ENCODE assay signal across 27 cellular contexts in the genomic region with DNA sequence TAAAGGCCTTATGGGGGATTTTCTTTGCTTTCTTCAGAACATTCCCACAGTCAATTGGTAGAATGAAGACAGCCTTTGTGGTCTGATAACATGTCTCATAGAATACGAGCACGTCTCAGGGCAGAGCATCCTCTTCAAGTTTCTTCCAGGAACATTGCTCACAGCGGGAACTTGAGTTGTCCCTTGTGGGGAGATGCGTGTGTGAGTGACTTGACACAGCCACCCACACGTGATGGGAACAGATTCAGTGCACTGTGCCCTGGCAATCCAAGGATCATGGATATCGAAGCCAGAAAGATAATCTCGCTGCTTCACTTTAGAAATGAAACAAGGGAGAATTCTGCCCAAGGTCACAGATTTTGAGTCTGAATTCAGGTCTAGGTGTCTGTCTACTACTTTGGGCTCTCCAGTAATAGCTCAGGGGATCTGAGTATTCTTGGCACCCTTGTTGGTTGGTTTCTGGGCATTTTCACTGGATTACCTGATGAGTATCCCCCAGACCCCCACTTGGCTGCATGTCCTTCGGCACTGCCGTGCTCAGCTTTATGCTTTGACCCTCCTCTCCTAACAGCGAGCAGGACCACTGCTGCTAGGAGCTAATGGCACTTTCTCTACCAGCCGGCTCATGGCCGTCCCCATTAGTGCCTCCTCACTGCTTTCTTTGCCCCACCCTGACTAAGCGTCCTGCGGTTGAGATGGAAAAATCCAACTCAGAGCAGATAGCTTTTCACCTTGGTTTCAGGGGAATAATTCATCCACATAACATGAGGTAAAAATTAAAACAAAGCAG.
"Had no signal": no experiment of that assay in that cellular context is flagged by ENCODE, and none has a peak within 500 bp of the region (broad histone marks: within the 10 kb centered on the region; RNA-seq: fewer than 3 reads in every experiment).

No MANE protein-coding gene starts in this region.

- ATAC-seq: activated naive CD8-positive, alpha-beta T cell treated with anti-CD3 and anti-CD28 coated beads, Interleukin-2, amount 50 U/mL, for 24 hours; gastrocnemius medialis; pancreas; psoas muscle had no signal

- H3K36me3 ChIP-seq: breast epithelium, gastrocnemius medialis, neutrophil, pancreas, thoracic aorta had no signal

- H3K4me1 Mint-ChIP-seq: activated naive CD4-positive, alpha-beta T cell treated with anti-CD3 and anti-CD28 coated beads, Interleukin-2, amount 50 U/mL, for 24 hours; central memory CD8-positive, alpha-beta T cell had no signal

- H3K27ac Mint-ChIP-seq: activated CD4-positive, alpha-beta memory T cell treated with anti-CD3 and anti-CD28 coated beads, Interleukin-2, amount 10 ng/mL, durations not matched to agents 7 days and 5 days; activated CD4-positive, alpha-beta T cell treated with anti-CD3 and anti-CD28 coated beads, Interleukin-2, amount 10 ng/mL, durations not matched to agents 24 days and 14 days; activated naive CD4-positive, alpha-beta T cell treated with anti-CD3 and anti-CD28 coated beads, Interleukin-2, amount 50 U/mL, for 24 hours; activated naive CD8-positive, alpha-beta T cell treated with anti-CD3 and anti-CD28 coated beads, Interleukin-2, amount 50 U/mL, for 24 hours; activated T-cell treated with anti-CD3 and anti-CD28 coated beads, Interleukin-2, amount 50 U/mL, for 24 hours; dendritic cell treated with granulocyte-macrophage colony-stimulating factor and Interleukin-4, amounts not matched to agents 40 ng/mL and 50 ng/mL, for 4 days; nephron had no signal

- H3K4me1 ChIP-seq: breast epithelium, pancreas, upper lobe of left lung had no signal

- DNase-seq: activated CD4-positive, alpha-beta memory T cell treated with anti-CD3 and anti-CD28 coated beads, Interleukin-2, amount 10 ng/mL, durations not matched to agents 7 days and 5 days; activated CD4-positive, alpha-beta T cell treated with anti-CD3 and anti-CD28 coated beads, Interleukin-2, amount 10 ng/mL, durations not matched to agents 24 days and 14 days; activated CD4-positive, CD25-positive, alpha-beta regulatory T cell treated with anti-CD3 and anti-CD28 coated beads, Interleukin-2, amount 50 U/mL, for 72 hours; activated CD8-positive, alpha-beta memory T cell treated with anti-CD3 and anti-CD28 coated beads, Interleukin-2, amount 50 U/mL, for 48 hours; activated gamma-delta T cell; activated naive CD8-positive, alpha-beta T cell treated with anti-CD3 and anti-CD28 coated beads, Interleukin-2, amount 50 U/mL, for 24 hours; activated T-cell treated with anti-CD3 and anti-CD28 coated beads, Interleukin-2, amount 50 U/mL, for 24 hours; amygdala; gastrocnemius medialis; islet precursor cell; left ventricle myocardium inferior; pancreas; psoas muscle; stimulated activated CD4-positive, alpha-beta T cell treated with anti-CD3 and anti-CD28 coated beads, Interleukin-15, amount 100 ng/mL, for 24 hours; stimulated activated CD4-positive, alpha-beta T cell treated with anti-CD3 and anti-CD28 coated beads, Interleukin-2, amount 100 ng/mL, for 24 hours; stimulated activated naive CD4-positive, alpha-beta T cell treated with Interleukin-2 at 50 U/mL for 16 hours; T-helper 2 cell; upper lobe of left lung had no signal

- H3K9me3 Mint-ChIP-seq: activated CD4-positive, alpha-beta memory T cell treated with anti-CD3 and anti-CD28 coated beads, Interleukin-2, amount 10 ng/mL, durations not matched to agents 7 days and 5 days; activated CD4-positive, alpha-beta T cell treated with anti-CD3 and anti-CD28 coated beads, Interleukin-2, amount 10 ng/mL, durations not matched to agents 24 days and 14 days; activated naive CD4-positive, alpha-beta T cell treated with anti-CD3 and anti-CD28 coated beads, Interleukin-2, amount 50 U/mL, for 24 hours; activated naive CD8-positive, alpha-beta T cell treated with anti-CD3 and anti-CD28 coated beads, Interleukin-2, amount 50 U/mL, for 24 hours; activated T-cell treated with anti-CD3 and anti-CD28 coated beads, Interleukin-2, amount 50 U/mL, for 24 hours; central memory CD8-positive, alpha-beta T cell; dendritic cell treated with granulocyte-macrophage colony-stimulating factor and Interleukin-4, amounts not matched to agents 40 ng/mL and 50 ng/mL, for 4 days; nephron had no signal

- H3K27ac ChIP-seq: breast epithelium, left ventricle myocardium inferior, neutrophil, pancreas, psoas muscle, thoracic aorta, upper lobe of left lung had no signal

- H3K9me3 ChIP-seq: breast epithelium, gastrocnemius medialis, left ventricle myocardium inferior, neutrophil, pancreas, psoas muscle, thoracic aorta, upper lobe of left lung had no signal

- H3K27me3 ChIP-seq: breast epithelium, gastrocnemius medialis, hepatocyte, neutrophil, pancreas, upper lobe of left lung had no signal

- H3K4me3 Mint-ChIP-seq: activated CD4-positive, alpha-beta memory T cell treated with anti-CD3 and anti-CD28 coated beads, Interleukin-2, amount 10 ng/mL, durations not matched to agents 7 days and 5 days; activated CD4-positive, alpha-beta T cell treated with anti-CD3 and anti-CD28 coated beads, Interleukin-2, amount 10 ng/mL, durations not matched to agents 24 days and 14 days; activated naive CD4-positive, alpha-beta T cell treated with anti-CD3 and anti-CD28 coated beads, Interleukin-2, amount 50 U/mL, for 24 hours; activated naive CD8-positive, alpha-beta T cell treated with anti-CD3 and anti-CD28 coated beads, Interleukin-2, amount 50 U/mL, for 24 hours; activated T-cell treated with anti-CD3 and anti-CD28 coated beads, Interleukin-2, amount 50 U/mL, for 24 hours; central memory CD8-positive, alpha-beta T cell; dendritic cell treated with granulocyte-macrophage colony-stimulating factor and Interleukin-4, amounts not matched to agents 40 ng/mL and 50 ng/mL, for 4 days; nephron had no signal

- H3K27me3 Mint-ChIP-seq: activated CD4-positive, alpha-beta memory T cell treated with anti-CD3 and anti-CD28 coated beads, Interleukin-2, amount 10 ng/mL, durations not matched to agents 7 days and 5 days; activated CD4-positive, alpha-beta T cell treated with anti-CD3 and anti-CD28 coated beads, Interleukin-2, amount 10 ng/mL, durations not matched to agents 24 days and 14 days; activated naive CD4-positive, alpha-beta T cell treated with anti-CD3 and anti-CD28 coated beads, Interleukin-2, amount 50 U/mL, for 24 hours; activated naive CD8-positive, alpha-beta T cell treated with anti-CD3 and anti-CD28 coated beads, Interleukin-2, amount 50 U/mL, for 24 hours; activated T-cell treated with anti-CD3 and anti-CD28 coated beads, Interleukin-2, amount 50 U/mL, for 24 hours; central memory CD8-positive, alpha-beta T cell; dendritic cell treated with granulocyte-macrophage colony-stimulating factor and Interleukin-4, amounts not matched to agents 40 ng/mL and 50 ng/mL, for 4 days had no signal

- H3K4me3 ChIP-seq: breast epithelium, gastrocnemius medialis, hepatocyte, left ventricle myocardium inferior, lung, pancreas, psoas muscle, thoracic aorta, upper lobe of left lung had no signal
